In genomic region chr22:41217553-41218157, GRCh38 we compare ENCODE assay signal across 8 cellular contexts. TPM values are rescaled to one million over a fixed set of nuclear protein-coding genes. Genes with fewer than 3 reads are reported as not detected.
DNase-seq lines count a peak whose midpoint lies in the region; ATAC-seq and TF ChIP-seq lines count a peak whose summit lies in the region.

No MANE protein-coding gene starts in this region.

- BruUV-seq in MCF 10A (replicated peaks; lab: Mats Ljungman, UMichigan), result TSS peak; percentile 86

- H3K27me3 Mint-ChIP-seq in MCF 10A (ENCODE audit: insufficient read depth, unreplicated experiment), result no peaks in the 10 kb centered on the region

- POLR2A ChIA-PET in MCF 10A (lab: Yijun Ruan, JAX), result interaction anchor here (0.7 to 1.7 kb wide), 5 partner anchors 10 to 163 kb away, joined by 3 to 7 read pairs (median 3); no protein-coding TSS in a partner anchor

- peaks cover 19% of the 10 kb centered on the region for H3K4me1 Mint-ChIP-seq in MCF 10A (ENCODE audit: insufficient read depth, unreplicated experiment)

- peak overlapping the region; percentile 79 for H3K27ac Mint-ChIP-seq in MCF 10A (ENCODE audit: low read depth, unreplicated experiment)

- no peak for TF ChIP-seq CTCF in MCF 10A (IDR thresholded peaks at IDR 0.05; ENCODE audit: unreplicated experiment)

- CTCF ChIA-PET in MCF 10A (lab: Yijun Ruan, JAX), result interaction anchor here (1.0 kb wide), 1 partner anchor 20 kb away, joined by 5 read pairs; no protein-coding TSS in a partner anchor

- ATAC-seq in HG02759 (IDR thresholded peaks at IDR 0.05; ENCODE audit: unreplicated experiment), result peak; percentile 61

- H3K36me3 Mint-ChIP-seq in MCF 10A (ENCODE audit: insufficient read depth, unreplicated experiment), result peaks cover 68% of the 10 kb centered on the region

- DNase-seq in C1 segment of cervical spinal cord (lab: John Stamatoyannopoulos, UW), result peak in 8 of 14 donors; percentile 22 to 70 (median 41)
- DNase-seq in RKO (ENCODE audit: low spot score), result peak; percentile 33
- DNase-seq in MCF 10A (ENCODE audit: unreplicated experiment), result peak; percentile 69
- peak; percentile 92 for DNase-seq in iris pigment epithelial cell (ENCODE audit: low read depth)
- peak; percentile 49 for DNase-seq in stimulated activated CD4-positive, alpha-beta T cell treated with anti-CD3 and anti-CD28 coated beads, Interleukin-1b, Interleukin-23, amount 100 ng/mL, for 48 hours
- no peak for DNase-seq in D341Med (ENCODE audit: low spot score)
- no peak for DNase-seq in NCI-H2107 (lab: John Stamatoyannopoulos, UW)

- H3K9me3 Mint-ChIP-seq in MCF 10A (ENCODE audit: unreplicated experiment), result no peaks in the 10 kb centered on the region

- intact Hi-C loops in MCF 10A (cut with micrococcal nuclease), result no loop called here

- H3K4me3 Mint-ChIP-seq in MCF 10A (ENCODE audit: unreplicated experiment), result no peak overlapping the region

RNA-seq across cellular contexts. Expression of gene L3MBTL2, which starts 12.5 kb away (rescaled TPM):
- 28.7 and 30.0 TPM in 2 replicates for total RNA-seq in MCF 10A (2022)

RNA-seq across cellular contexts. Expression of gene CHADL, which starts 23.1 kb away (rescaled TPM):
- 0.51 and 0.52 TPM in 2 replicates for total RNA-seq in MCF 10A (2022)

Comparison
In these comparisons a context has a peak if more than half of its experiments do, and no peak if none do; other contexts are left out.
1. DNase-seq: peak in C1 segment of cervical spinal cord (8 of 14), RKO (single experiment), MCF 10A (single experiment), iris pigment epithelial cell (single experiment) and stimulated activated CD4-positive, alpha-beta T cell treated with anti-CD3 and anti-CD28 coated beads, Interleukin-1b, Interleukin-23, amount 100 ng/mL, for 48 hours (single experiment); none in D341Med (single experiment) and NCI-H2107 (single experiment).